17 cellular contexts compared by ENCODE assay signal in genomic region chr10:77474939-77475338, GRCh38.
A peak's percentile ranks its signal among the peaks of the same experiment; 100 is the strongest.
DNase-seq lines count a peak whose midpoint lies in the region; ATAC-seq and TF ChIP-seq lines count a peak whose summit lies in the region.
"Had no signal": no experiment of that assay in that cellular context is flagged by ENCODE, and none has a peak within 500 bp of the region (broad histone marks: within the 10 kb centered on the region; RNA-seq: fewer than 3 reads in every experiment).

No MANE protein-coding gene starts in this region.

- DNase-seq in NCI-H345 (lab: John Stamatoyannopoulos, UW) (peak; percentile 29), NCI-H345 treated with DMSO at 0.1 percent for 48 hours (lab: John Stamatoyannopoulos, UW; ENCODE audit: unreplicated experiment) (no peak), body of pancreas (peak in 1 of 4 donors; percentile 11), gastrocnemius medialis (peak; percentile 36 to 47)
- no peak for DNase-seq in activated CD8-positive, alpha-beta memory T cell treated with anti-CD3 and anti-CD28 coated beads for 24 hours
- DNase-seq: AML-193; Caco-2; Calu3; CD4-positive, alpha-beta T cell; CD8-positive, alpha-beta T cell; DMS79 treated with DMSO at 0.1 percent for 48 hours; GF-D8 had no signal

- no peak for TF ChIP-seq POLR2A in body of pancreas (IDR thresholded peaks at IDR 0.05)
- no peak for TF ChIP-seq POLR2A in gastrocnemius medialis (IDR thresholded peaks at IDR 0.05)

- no peaks in the 10 kb centered on the region for H4K20me1 ChIP-seq in BLaER1

- H3K36me3 ChIP-seq in BLaER1 (no peaks in the 10 kb centered on the region), body of pancreas (replicated peaks in 1 of 2; ENCODE audit: insufficient read depth in 1 of 2, low read depth in 2 of 2) (no peaks in the 10 kb centered on the region), gastrocnemius medialis (no peaks in the 10 kb centered on the region)

- TF ChIP-seq CTCF in body of pancreas (IDR thresholded peaks at IDR 0.05) (no peak), gastrocnemius medialis (IDR thresholded peaks at IDR 0.05 in 4 of 5, conservative IDR thresholded peaks at IDR 0.05 in 1 of 5) (no peak)

- H3K4me3 ChIP-seq in BLaER1 (no peak overlapping the region), body of pancreas (no peak overlapping the region), gastrocnemius medialis (no peak overlapping the region)
- H3K4me3 ChIP-seq: A549 had no signal

- no peak overlapping the region for H3K9ac ChIP-seq in BLaER1

- intact Hi-C loops in body of pancreas (cut with DNase I) (no loop called here), gastrocnemius medialis (cut with DNase I; ENCODE audit: low total_unique reads) (no loop called here)

- H3K27ac ChIP-seq in BLaER1 (no peak overlapping the region), body of pancreas (no peak overlapping the region), gastrocnemius medialis (peak overlapping the region in 2 of 4 donors; percentile 12 to 45)
- H3K27ac ChIP-seq: 22Rv1, A549, C4-2B had no signal

- H3K27me3 ChIP-seq in BLaER1 = no peaks in the 10 kb centered on the region
- H3K27me3 ChIP-seq in body of pancreas = no peaks in the 10 kb centered on the region
- H3K27me3 ChIP-seq in gastrocnemius medialis = no peaks in the 10 kb centered on the region

- in situ Hi-C loops in gastrocnemius medialis (cut with MboI; ENCODE audit: low sequenced_read_pairs in 4 of 4) = loop anchor here in 1 of 4 donors (25.0 kb wide), 1 partner anchor 313 kb away; no protein-coding TSS in a partner anchor

- peaks cover 99% of the 10 kb centered on the region for H3K4me1 ChIP-seq in BLaER1
- peaks cover 18% of the 10 kb centered on the region for H3K4me1 ChIP-seq in body of pancreas
- H3K4me1 ChIP-seq in gastrocnemius medialis = peaks cover 16 to 18% of the 10 kb centered on the region in 2 donors

- ATAC-seq in body of pancreas (peak; percentile 35), gastrocnemius medialis (peak; percentile 63 to 70), HG02678 (IDR thresholded peaks at IDR 0.05; ENCODE audit: unreplicated experiment) (no peak)
- ATAC-seq: A549; CD8-positive, alpha-beta T cell had no signal

- peak overlapping the region; percentile 7; the same call in 1 of the 2 replicates for H3K4me2 ChIP-seq in BLaER1
- H3K4me2 ChIP-seq: A549 had no signal

- H3K9me3 ChIP-seq in BLaER1 = no peaks in the 10 kb centered on the region
- H3K9me3 ChIP-seq in body of pancreas = no peaks in the 10 kb centered on the region
- H3K9me3 ChIP-seq in gastrocnemius medialis = no peaks in the 10 kb centered on the region
- H3K9me3 ChIP-seq: A549, Caco-2 had no signal

- 44 to 62% methylated on average over 5 of the region's 5 CpGs for WGBS in body of pancreas, 2 donors

Comparison
In these comparisons a context has a peak if more than half of its experiments do, and no peak if none do; other contexts are left out.
1. DNase-seq: peak in NCI-H345 (single experiment) and gastrocnemius medialis (2 of 2); none in NCI-H345 treated with DMSO at 0.1 percent for 48 hours (single experiment) and activated CD8-positive, alpha-beta memory T cell treated with anti-CD3 and anti-CD28 coated beads for 24 hours (single experiment).